Comparison of ENCODE assay signal across 1 cellular context in the genomic region with DNA sequence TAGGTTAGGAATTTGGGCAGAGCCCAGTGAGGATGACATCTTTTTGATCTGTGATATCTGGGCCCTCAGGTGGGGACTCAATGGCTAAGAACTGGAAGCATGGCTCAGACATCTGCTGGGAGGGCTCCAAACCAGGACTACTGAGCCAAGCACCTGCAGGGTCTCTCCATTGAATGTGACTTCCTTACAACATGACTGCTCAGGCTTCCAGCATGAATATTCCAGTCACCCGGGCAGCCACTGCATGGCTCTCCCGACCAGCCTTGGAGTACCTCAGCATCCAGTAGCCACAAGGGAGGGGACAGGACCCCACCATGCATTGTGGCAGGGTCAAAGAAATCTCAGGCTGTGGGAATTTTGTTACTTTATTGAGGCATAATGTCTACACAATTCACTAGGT.
TF ChIP-seq lines count a peak whose summit lies in the region.

No MANE protein-coding gene starts in this region.

TF ChIP-seq in GM12878, 131 proteins besides CTCF, POLR2A, EP300 and RAD21:
- TF ChIP-seq TCF12 (IDR thresholded peaks at IDR 0.05; ENCODE audit: low read depth, low read length), result no peak
- no peak for TF ChIP-seq KLF5 (IDR thresholded peaks at IDR 0.05; ENCODE audit: partially characterized antibody)
- TF ChIP-seq WRNIP1 (IDR thresholded peaks at IDR 0.05; ENCODE audit: borderline replicate concordance, low read depth, low read length), result no peak
- no peak for TF ChIP-seq BCLAF1 (IDR thresholded peaks at IDR 0.05)
- no peak for TF ChIP-seq CBX3 (IDR thresholded peaks at IDR 0.05; ENCODE audit: borderline replicate concordance, low read depth)
- TF ChIP-seq YY1 (IDR thresholded peaks at IDR 0.05; ENCODE audit: low read depth, low read length), result no peak
- no peak for TF ChIP-seq MTA2 (IDR thresholded peaks at IDR 0.05; ENCODE audit: low read depth)
- no peak for TF ChIP-seq SUZ12 (IDR thresholded peaks at IDR 0.05; ENCODE audit: unreplicated experiment)
